Comparison of ENCODE assay signal across 22 cellular contexts in the genomic region with DNA sequence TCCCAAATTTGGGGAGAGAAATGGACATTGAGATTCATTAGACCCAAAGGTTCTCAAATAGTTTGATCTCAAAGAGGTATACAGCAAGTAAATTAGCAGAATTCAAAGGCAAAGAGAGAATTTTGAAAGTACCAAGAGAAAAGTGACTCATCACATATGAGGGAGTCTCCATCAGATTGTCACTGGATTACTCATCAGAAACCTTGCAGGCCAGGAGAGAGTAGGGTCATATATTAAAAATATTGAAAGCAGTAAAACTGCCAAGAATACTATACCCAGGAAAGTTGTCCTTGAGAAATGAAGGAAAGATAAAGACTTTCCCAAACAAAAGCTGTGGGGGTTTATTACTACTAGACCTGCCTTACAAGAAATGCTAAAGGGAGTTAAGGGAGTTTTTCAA.
"Had no signal": no experiment of that assay in that cellular context is flagged by ENCODE, and none has a peak within 500 bp of the region (broad histone marks: within the 10 kb centered on the region; RNA-seq: fewer than 3 reads in every experiment).

No MANE protein-coding gene starts in this region.

- H3K27me3 Mint-ChIP-seq: activated CD4-positive, alpha-beta memory T cell treated with anti-CD3 and anti-CD28 coated beads, Interleukin-2, amount 10 ng/mL, durations not matched to agents 7 days and 5 days; T-helper 17 cell had no signal

- H3K27ac Mint-ChIP-seq: activated CD4-positive, alpha-beta memory T cell treated with anti-CD3 and anti-CD28 coated beads, Interleukin-2, amount 10 ng/mL, durations not matched to agents 7 days and 5 days; activated CD4-positive, alpha-beta T cell treated with anti-CD3 and anti-CD28 coated beads for 36 hours; activated naive CD8-positive, alpha-beta T cell; natural killer cell treated with Interleukin-12 subunit alpha and Interleukin-12 subunit beta and Interleukin-15 and Interleukin-18, amount 100 ng/mL, for 72 hours; stimulated activated naive B cell treated with anti-CD40 and anti-IgM and Interleukin-4, amounts not matched to agents 10 μg/mL and 1 μg/mL and 100 μg/mL, for 72 hours; T-helper 17 cell had no signal

- ATAC-seq: activated CD4-positive, alpha-beta T cell treated with anti-CD3 and anti-CD28 coated beads for 36 hours; activated T-cell treated with anti-CD3 and anti-CD28 coated beads, Interleukin-2, amount 50 U/mL, for 4 hours; body of pancreas; natural killer cell treated with Interleukin-12 subunit alpha and Interleukin-12 subunit beta and Interleukin-15 and Interleukin-18, amount 100 ng/mL, for 72 hours; stimulated activated naive B cell treated with anti-CD40 and anti-IgM and Interleukin-4, amounts not matched to agents 10 μg/mL and 1 μg/mL and 100 μg/mL, for 72 hours; T-helper 17 cell had no signal

- H3K36me3 ChIP-seq: left ventricle myocardium inferior, right atrium auricular region, thyroid gland had no signal

- H3K4me1 Mint-ChIP-seq: activated CD4-positive, alpha-beta memory T cell treated with anti-CD3 and anti-CD28 coated beads, Interleukin-2, amount 10 ng/mL, durations not matched to agents 7 days and 5 days; activated CD4-positive, alpha-beta T cell treated with anti-CD3 and anti-CD28 coated beads for 36 hours; stimulated activated naive B cell treated with anti-CD40 and anti-IgM and Interleukin-4, amounts not matched to agents 10 μg/mL and 1 μg/mL and 100 μg/mL, for 72 hours; T-helper 17 cell had no signal

- H2AFZ ChIP-seq: hepatocyte had no signal

- H3K4me3 ChIP-seq: body of pancreas, hepatocyte, left ventricle myocardium inferior, right atrium auricular region, skin epidermis, thyroid gland had no signal

- H3K9me3 ChIP-seq: body of pancreas had no signal

- DNase-seq: activated CD4-positive, alpha-beta memory T cell treated with anti-CD3 and anti-CD28 coated beads, Interleukin-2, amount 10 ng/mL, durations not matched to agents 7 days and 5 days; activated CD4-positive, alpha-beta T cell treated with anti-CD3 and anti-CD28 coated beads for 36 hours; activated gamma-delta T cell treated with Interleukin-2 at 50 U/mL for 16 hours; activated T-cell treated with anti-CD3 and anti-CD28 coated beads, Interleukin-2, amount 50 U/mL, for 4 hours; amygdala; body of pancreas; cortex of kidney; effector CD4-positive, alpha-beta T cell; left ventricle myocardium inferior; mesenchymal stem cell; stimulated activated CD4-positive, alpha-beta T cell treated with anti-CD3 and anti-CD28 coated beads, Interleukin-15, amount 100 ng/mL, for 24 hours; stimulated activated CD4-positive, alpha-beta T cell treated with anti-CD3 and anti-CD28 coated beads, Interleukin-4, amount 100 ng/mL, for 1 hour; stimulated activated naive B cell treated with anti-CD40 and anti-IgM and Interleukin-4, amounts not matched to agents 10 μg/mL and 1 μg/mL and 100 μg/mL, for 72 hours; T-helper 17 cell; thyroid gland had no signal

- H3K79me2 ChIP-seq: hepatocyte had no signal

- FAIRE-seq: keratinocyte had no signal

- H3K27me3 ChIP-seq: body of pancreas, hepatocyte, right atrium auricular region, thyroid gland had no signal

- H3K4me3 Mint-ChIP-seq: activated CD4-positive, alpha-beta memory T cell treated with anti-CD3 and anti-CD28 coated beads, Interleukin-2, amount 10 ng/mL, durations not matched to agents 7 days and 5 days; activated CD4-positive, alpha-beta T cell treated with anti-CD3 and anti-CD28 coated beads for 36 hours; activated naive CD8-positive, alpha-beta T cell; activated T-cell treated with anti-CD3 and anti-CD28 coated beads, Interleukin-2, amount 50 U/mL, for 4 hours; natural killer cell treated with Interleukin-12 subunit alpha and Interleukin-12 subunit beta and Interleukin-15 and Interleukin-18, amount 100 ng/mL, for 72 hours; stimulated activated naive B cell treated with anti-CD40 and anti-IgM and Interleukin-4, amounts not matched to agents 10 μg/mL and 1 μg/mL and 100 μg/mL, for 72 hours; T-helper 17 cell had no signal

- H3K4me1 ChIP-seq: body of pancreas, left ventricle myocardium inferior, right atrium auricular region, thyroid gland had no signal

- H3K36me3 Mint-ChIP-seq: stimulated activated naive B cell treated with anti-CD40 and anti-IgM and Interleukin-4, amounts not matched to agents 10 μg/mL and 1 μg/mL and 100 μg/mL, for 72 hours had no signal

- H3K4me2 ChIP-seq: hepatocyte had no signal

- H3K27ac ChIP-seq: body of pancreas, epithelial cell of prostate, hepatocyte, left ventricle myocardium inferior, right atrium auricular region, skin epidermis, thyroid gland had no signal
